ENCODE assay signal across 11 cellular contexts in the genomic region with DNA sequence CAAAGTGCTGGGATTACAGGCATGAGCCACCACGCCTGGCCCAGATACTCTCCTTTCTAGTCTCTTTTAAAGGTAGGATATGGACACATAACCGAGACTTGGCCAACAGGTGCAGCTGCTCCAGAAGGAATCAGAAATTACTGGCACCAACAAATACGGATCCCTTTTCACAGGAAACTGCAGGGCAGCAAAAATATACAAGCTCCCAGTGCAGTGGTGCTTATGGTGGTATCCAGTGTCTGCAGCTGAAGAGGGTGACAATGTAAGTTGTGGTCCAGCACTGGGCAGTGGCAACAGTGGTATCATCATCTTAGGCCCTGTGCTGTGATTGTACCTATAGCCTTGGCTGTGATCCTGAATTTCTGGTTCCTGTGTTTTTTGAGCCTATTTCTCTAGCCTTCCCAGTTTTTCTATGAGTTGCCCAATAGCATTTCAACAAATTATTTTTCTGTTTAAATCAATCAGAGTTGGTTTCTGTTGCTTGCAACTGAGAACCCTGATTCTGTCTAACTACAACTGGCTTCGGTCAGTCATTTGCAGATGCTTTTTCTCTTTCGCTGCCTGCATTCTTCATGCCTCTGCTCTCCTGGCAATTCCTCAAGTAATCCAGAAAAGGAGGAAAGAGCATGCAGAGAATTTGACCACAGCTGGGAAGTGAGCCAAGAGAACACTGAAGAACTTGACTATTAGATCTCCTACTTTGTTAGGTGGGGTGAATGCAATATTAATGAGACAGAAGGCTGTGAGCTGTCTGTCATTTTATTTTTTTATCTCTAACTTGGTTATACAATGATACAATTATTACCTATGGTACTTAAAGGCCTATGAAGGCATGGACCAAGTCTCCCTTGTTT. TPM values are rescaled to one million over a fixed set of nuclear protein-coding genes. Genes with fewer than 3 reads are reported as not detected.
DNase-seq lines count a peak whose midpoint lies in the region; FAIRE-seq and TF ChIP-seq lines count a peak whose summit lies in the region.
"Had no signal": no experiment of that assay in that cellular context is flagged by ENCODE, and none has a peak within 500 bp of the region (broad histone marks: within the 10 kb centered on the region; RNA-seq: fewer than 3 reads in every experiment).

No MANE protein-coding gene starts in this region.

- POLR2A ChIA-PET in Caco-2 (lab: Charles Lee), result no interaction called here

- H3K4me2 ChIP-seq in osteoblast (ENCODE audit: insufficient read depth, low read length), result no peak overlapping the region

- peak overlapping the region; percentile 91 for H3K27ac Mint-ChIP-seq in Caco-2 (ENCODE audit: unreplicated experiment)
- H3K27ac Mint-ChIP-seq: T-helper 1 cell treated with Interleukin-12 subunit alpha and Interleukin-12 subunit beta and Interleukin-4 antibody, amounts not matched to agents 30 μg/mL and 1 μg/mL, for 36 hours had no signal

- H3K79me2 ChIP-seq in osteoblast (ENCODE audit: insufficient read depth, low read length), result no peaks in the 10 kb centered on the region

- no peaks in the 10 kb centered on the region for H3K27me3 Mint-ChIP-seq in Caco-2 (ENCODE audit: insufficient read depth, unreplicated experiment)

- no peaks in the 10 kb centered on the region for H3K36me3 ChIP-seq in Caco-2 (ENCODE audit: control insufficient read depth, insufficient read depth, low read length)
- no peaks in the 10 kb centered on the region for H3K36me3 ChIP-seq in osteoblast (ENCODE audit: insufficient read depth, low read length)
- H3K36me3 ChIP-seq in colonic mucosa, result no peaks in the 10 kb centered on the region

- H3K27me3 ChIP-seq in Caco-2 (replicated peaks; ENCODE audit: control insufficient read depth, insufficient read depth, low read length) (no peaks in the 10 kb centered on the region), osteoblast (ENCODE audit: insufficient read depth, low read length) (no peaks in the 10 kb centered on the region), colonic mucosa (no peaks in the 10 kb centered on the region)

- BruUV-seq in Caco-2 (replicated peaks; lab: Mats Ljungman, UMichigan), result no TSS peak

- H2AFZ ChIP-seq in osteoblast (ENCODE audit: low read length), result no peak overlapping the region

- no peaks in the 10 kb centered on the region for H3K9me3 ChIP-seq in Caco-2
- H3K9me3 ChIP-seq in osteoblast (ENCODE audit: low read depth, low read length), result no peaks in the 10 kb centered on the region
- H3K9me3 ChIP-seq in colonic mucosa, result no peaks in the 10 kb centered on the region

- no peak for DNase-seq in Caco-2
- peak; percentile 9 for DNase-seq in NCI-H2107 treated with DMSO at 0.1 percent for 48 hours (lab: John Stamatoyannopoulos, UW; ENCODE audit: unreplicated experiment)
- no peak for DNase-seq in osteoblast (ENCODE audit: insufficient read length, low spot score, missing footprints)
- no peak for DNase-seq in NCI-H1417 (lab: John Stamatoyannopoulos, UW)
- DNase-seq in colonic mucosa, result no peak
- DNase-seq in NCI-H1092 (lab: John Stamatoyannopoulos, UW), result no peak
- no peak for DNase-seq in activated CD4-positive, alpha-beta T cell treated with anti-CD3 and anti-CD28 coated beads, Interleukin-2, amount 50 U/mL, for 1 hour

- CTCF ChIA-PET in Caco-2 (lab: Charles Lee), result no interaction called here

- H3K4me1 Mint-ChIP-seq in Caco-2 (ENCODE audit: low read depth, unreplicated experiment), result peaks cover 57% of the 10 kb centered on the region

- intact Hi-C loops in Caco-2 (cut with micrococcal nuclease; ENCODE audit: unreplicated experiment) (no loop called here), colonic mucosa (cut with DNase I) (no loop called here)

- TF ChIP-seq CTCF in Caco-2 (IDR thresholded peaks at IDR 0.05; ENCODE audit: insufficient read depth in 1 of 2, low read depth in 1 of 2, low read length in 1 of 2, severe bottlenecking in 1 of 2, unreplicated experiment in 1 of 2) (no peak), osteoblast (IDR thresholded peaks at IDR 0.05; ENCODE audit: extremely low read depth, low read depth, low read length) (no peak), colonic mucosa (IDR thresholded peaks at IDR 0.05) (no peak)

- H4K20me1 ChIP-seq in osteoblast (ENCODE audit: insufficient read depth, low read length), result no peaks in the 10 kb centered on the region

- H3K36me3 Mint-ChIP-seq in Caco-2 (ENCODE audit: insufficient read depth, unreplicated experiment), result peaks cover 15% of the 10 kb centered on the region

- no peak overlapping the region for H3K4me3 Mint-ChIP-seq in Caco-2 (ENCODE audit: unreplicated experiment)
- H3K4me3 Mint-ChIP-seq: T-helper 1 cell treated with Interleukin-12 subunit alpha and Interleukin-12 subunit beta and Interleukin-4 antibody, amounts not matched to agents 30 μg/mL and 1 μg/mL, for 36 hours had no signal

- no peaks in the 10 kb centered on the region for H3K9me3 Mint-ChIP-seq in Caco-2 (ENCODE audit: unreplicated experiment)
- H3K9me3 Mint-ChIP-seq: T-helper 1 cell treated with Interleukin-12 subunit alpha and Interleukin-12 subunit beta and Interleukin-4 antibody, amounts not matched to agents 30 μg/mL and 1 μg/mL, for 36 hours had no signal

- H3K4me3 ChIP-seq in Caco-2 (ENCODE audit: low read depth, low read length) (no peak overlapping the region), osteoblast (ENCODE audit: insufficient read depth, low read length) (no peak overlapping the region), colonic mucosa (no peak overlapping the region)

- FAIRE-seq in endometrium (lab: Jason Lieb, UNC), result peak; percentile 46
- FAIRE-seq: GM18507 had no signal

- H3K9ac ChIP-seq in colonic mucosa (ENCODE audit: low read depth in 2 of 2, low read length in 2 of 2), result no peak overlapping the region

- H3K27ac ChIP-seq in osteoblast (ENCODE audit: low read depth, low read length) (peak overlapping the region; percentile 64), colonic mucosa (no peak overlapping the region)
- H3K27ac ChIP-seq: HL-60 had no signal

- peaks cover 79% of the 10 kb centered on the region for H3K4me1 ChIP-seq in Caco-2
- H3K4me1 ChIP-seq in osteoblast (ENCODE audit: insufficient read depth, low read length), result peaks cover 65% of the 10 kb centered on the region
- H3K4me1 ChIP-seq in colonic mucosa, result peaks cover 15% of the 10 kb centered on the region

RNA-seq across cellular contexts. Expression of a gene that starts 30.8 kb away (rescaled TPM):
- 122 and 125 TPM in 2 replicates for total RNA-seq in Caco-2 (2022)
- 91.9 and 94.9 TPM in 2 replicates for total RNA-seq in osteoblast
- 100 to 1,000 TPM in 1 of 2 donors, 10 to 100 TPM in 1; 82.1 to 103 TPM for total RNA-seq in colonic mucosa
